In genomic region chr2:28393115-28393836, GRCh38 we compare ENCODE assay signal across 1 cellular context.
TF ChIP-seq lines count a peak whose summit lies in the region.

No MANE protein-coding gene starts in this region.

TF ChIP-seq in HepG2, 621 proteins besides CTCF, POLR2A, EP300 and RAD21 (continued from another document and continues in another):
- TF ChIP-seq ZBTB37 (CRISPR knock-in tag; IDR thresholded peaks at IDR 0.05): no peak
- no peak for TF ChIP-seq ARNTL (CRISPR knock-in tag; IDR thresholded peaks at IDR 0.05)
- TF ChIP-seq HNRNPL (IDR thresholded peaks at IDR 0.05; ENCODE audit: low read depth, low read length): 0 out of 2 replicates have a peak, but pooled peaks have one; percentile 23
- TF ChIP-seq RFXANK (CRISPR knock-in tag; IDR thresholded peaks at IDR 0.05): no peak
- TF ChIP-seq CBX1 (IDR thresholded peaks at IDR 0.05; ENCODE audit: low read depth): no peak
- TF ChIP-seq ZC3H13 (CRISPR knock-in tag; IDR thresholded peaks at IDR 0.05): no peak
- TF ChIP-seq SMAD1 (CRISPR knock-in tag; IDR thresholded peaks at IDR 0.05; ENCODE audit: borderline replicate concordance, low read depth): no peak
- no peak for TF ChIP-seq ZNF274 (CRISPR knock-in tag; IDR thresholded peaks at IDR 0.05)
- TF ChIP-seq JARID2 (CRISPR knock-in tag; IDR thresholded peaks at IDR 0.05; ENCODE audit: insufficient replicate concordance): no peak
- TF ChIP-seq KDM1A (CRISPR knock-in tag; IDR thresholded peaks at IDR 0.05): no peak
- TF ChIP-seq RXRA (CRISPR knock-in tag; IDR thresholded peaks at IDR 0.05): 0 out of 2 replicates have a peak, but pooled peaks have one; percentile 19
- peak; percentile 29; the same call in 1 of the 2 replicates for TF ChIP-seq ZNF362 (CRISPR knock-in tag; IDR thresholded peaks at IDR 0.05; ENCODE audit: borderline replicate concordance)
- no peak; the same call in 1 of the 2 replicates for TF ChIP-seq REL (CRISPR knock-in tag; conservative IDR thresholded peaks at IDR 0.05)
- no peak for TF ChIP-seq HNRNPK (IDR thresholded peaks at IDR 0.05; ENCODE audit: low read depth, low read length, poor library complexity, severe bottlenecking)
- TF ChIP-seq ZNF678 (CRISPR knock-in tag; IDR thresholded peaks at IDR 0.05): no peak
- TF ChIP-seq KLF12 (CRISPR knock-in tag; IDR thresholded peaks at IDR 0.05; ENCODE audit: borderline replicate concordance): no peak
- no peak for TF ChIP-seq ZNF577 (CRISPR knock-in tag; IDR thresholded peaks at IDR 0.05; ENCODE audit: borderline replicate concordance, low read depth)
- TF ChIP-seq NR2F1 (CRISPR knock-in tag; IDR thresholded peaks at IDR 0.05): no peak
- no peak for TF ChIP-seq NFAT5 (CRISPR knock-in tag; IDR thresholded peaks at IDR 0.05)
- no peak for TF ChIP-seq ZNF784 (CRISPR knock-in tag; IDR thresholded peaks at IDR 0.05; ENCODE audit: borderline replicate concordance)
- no peak for TF ChIP-seq GFI1 (CRISPR knock-in tag; IDR thresholded peaks at IDR 0.05; ENCODE audit: borderline replicate concordance)
- no peak for TF ChIP-seq SRSF4 (IDR thresholded peaks at IDR 0.05; ENCODE audit: low read depth, low read length, poor library complexity, severe bottlenecking)
- 0 out of 4 replicates have a peak, but pooled peaks of 1 of the 2 experiments have one; percentile 52 for TF ChIP-seq HMGXB4 (CRISPR knock-in tag; IDR thresholded peaks at IDR 0.05; ENCODE audit: borderline replicate concordance in 1 of 2, low read depth in 1 of 2)
- TF ChIP-seq KLF6 (CRISPR knock-in tag; IDR thresholded peaks at IDR 0.05): no peak
- no peak for TF ChIP-seq ZNF280D (CRISPR knock-in tag; IDR thresholded peaks at IDR 0.05)
- TF ChIP-seq TCF12 (IDR thresholded peaks at IDR 0.05): no peak
- TF ChIP-seq TCF12 (CRISPR knock-in tag; IDR thresholded peaks at IDR 0.05): peak; percentile 42; the same call in 1 of the 2 replicates
- no peak; the same call in 1 of the 2 replicates for TF ChIP-seq ZSCAN9 (CRISPR knock-in tag; IDR thresholded peaks at IDR 0.05; ENCODE audit: borderline replicate concordance)
- no peak for TF ChIP-seq SMAD9 (CRISPR knock-in tag; IDR thresholded peaks at IDR 0.05)
- TF ChIP-seq KDM5B (CRISPR knock-in tag; IDR thresholded peaks at IDR 0.05; ENCODE audit: borderline replicate concordance): no peak
- no peak for TF ChIP-seq ZBTB21 (CRISPR knock-in tag; IDR thresholded peaks at IDR 0.05)
- TF ChIP-seq ZNF674 (CRISPR knock-in tag; IDR thresholded peaks at IDR 0.05; ENCODE audit: low read depth): no peak
- TF ChIP-seq NFATC3 (CRISPR knock-in tag; IDR thresholded peaks at IDR 0.05): 0 out of 2 replicates have a peak, but pooled peaks have one; percentile 17
- TF ChIP-seq MNT (IDR thresholded peaks at IDR 0.05): no peak
- TF ChIP-seq SRF (IDR thresholded peaks at IDR 0.05; ENCODE audit: low read depth, low read length): no peak
- no peak for TF ChIP-seq ZSCAN25 (CRISPR knock-in tag; IDR thresholded peaks at IDR 0.05)
- peak; percentile 36 for TF ChIP-seq AGO1 (IDR thresholded peaks at IDR 0.05; ENCODE audit: low read depth, low read length, poor library complexity, severe bottlenecking)
- TF ChIP-seq ZNF552 (CRISPR knock-in tag; IDR thresholded peaks at IDR 0.05; ENCODE audit: borderline replicate concordance): no peak
- no peak for TF ChIP-seq ZNF543 (CRISPR knock-in tag; IDR thresholded peaks at IDR 0.05)
- no peak for TF ChIP-seq ZNF263 (CRISPR knock-in tag; IDR thresholded peaks at IDR 0.05)
- no peak for TF ChIP-seq ZNF232 (CRISPR knock-in tag; IDR thresholded peaks at IDR 0.05; ENCODE audit: borderline replicate concordance)
- TF ChIP-seq FOSL1 (CRISPR knock-in tag; IDR thresholded peaks at IDR 0.05; ENCODE audit: borderline replicate concordance): no peak
- TF ChIP-seq ZNF775 (CRISPR knock-in tag; IDR thresholded peaks at IDR 0.05; ENCODE audit: borderline replicate concordance): no peak
- no peak for TF ChIP-seq MXD1 (CRISPR knock-in tag; IDR thresholded peaks at IDR 0.05)
- TF ChIP-seq ZNF780A (CRISPR knock-in tag; IDR thresholded peaks at IDR 0.05): no peak
- TF ChIP-seq CSRNP2 (CRISPR knock-in tag; conservative IDR thresholded peaks at IDR 0.05; ENCODE audit: low read depth): no peak
- TF ChIP-seq MYNN (CRISPR knock-in tag; IDR thresholded peaks at IDR 0.05; ENCODE audit: low read depth): no peak
- TF ChIP-seq ZNF639 (CRISPR knock-in tag; conservative IDR thresholded peaks at IDR 0.05): no peak
- no peak for TF ChIP-seq MXI1 (IDR thresholded peaks at IDR 0.05; ENCODE audit: borderline replicate concordance, low read depth, low read length)
